8 cellular contexts compared by ENCODE assay signal in the genomic region with DNA sequence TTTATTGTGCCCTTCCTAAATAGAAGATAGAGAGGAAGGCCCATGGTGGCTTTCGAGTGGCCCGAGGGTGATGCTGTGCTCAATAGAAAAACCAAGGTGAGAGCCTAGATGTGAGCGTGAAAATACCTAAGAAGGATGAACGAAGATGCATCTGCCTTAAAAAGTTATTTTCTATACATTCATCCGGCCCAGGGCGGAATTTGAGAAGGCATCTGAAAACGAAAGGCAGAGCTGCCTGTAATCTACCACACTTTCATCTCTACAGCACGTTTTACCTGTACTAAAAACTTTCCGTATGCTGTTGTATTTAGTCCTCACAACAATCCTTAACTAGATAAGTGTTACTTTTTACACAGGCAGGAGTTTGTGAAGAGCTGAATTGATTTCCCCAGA. TPM values are rescaled to one million over a fixed set of nuclear protein-coding genes. Genes with fewer than 3 reads are reported as not detected.
DNase-seq lines count a peak whose midpoint lies in the region; ATAC-seq, FAIRE-seq and TF ChIP-seq lines count a peak whose summit lies in the region.

No MANE protein-coding gene starts in this region.

- POLR2A ChIA-PET in CD4-positive, alpha-beta T cell (lab: Charles Lee): no interaction called here

- in situ Hi-C loops in brain microvascular endothelial cell (cut with HindIII; ENCODE audit: low pct_ligation_motif_present, low sequenced_read_pairs): no loop called here

- peaks cover 50% of the 10 kb centered on the region for H3K36me3 Mint-ChIP-seq in CD4-positive, alpha-beta T cell (ENCODE audit: low read depth)
- peaks cover 15% of the 10 kb centered on the region for H3K36me3 Mint-ChIP-seq in nephron (ENCODE audit: low read depth)

- H3F3A ChIP-seq in Loucy (ENCODE audit: low read depth): no peaks in the 10 kb centered on the region

- no peak for TF ChIP-seq POLR2A in H54 (IDR thresholded peaks at IDR 0.05; ENCODE audit: low read depth, low read length)

- H3K4me1 Mint-ChIP-seq in CD4-positive, alpha-beta T cell (ENCODE audit: low read depth): peaks cover 28% of the 10 kb centered on the region
- peaks cover 36% of the 10 kb centered on the region for H3K4me1 Mint-ChIP-seq in nephron

- no peak for DNase-seq in CD4-positive, alpha-beta T cell
- no peak for DNase-seq in brain microvascular endothelial cell
- DNase-seq in DMS153 (lab: John Stamatoyannopoulos, UW): no peak
- DNase-seq in H54 (ENCODE audit: insufficient read length, low spot score): no peak

- H3K79me2 ChIP-seq in Loucy (ENCODE audit: insufficient read depth, low read length): peaks cover 73% of the 10 kb centered on the region

- no peak for FAIRE-seq in H54 (lab: Jason Lieb, UNC)

- H3K4me2 ChIP-seq in Loucy (ENCODE audit: low read depth, low read length, poor library complexity, severe bottlenecking): peak overlapping the region; percentile 80

- H2AFZ ChIP-seq in Loucy (ENCODE audit: low read length): no peak overlapping the region

- intact Hi-C loops in CD4-positive, alpha-beta T cell (cut with DNase I, micrococcal nuclease): loop anchor here in 1 of 2 experiments (5.0 kb wide), 4 partner anchors 480 to 1285 kb away; partner anchors contain the start of genes CEP152 and COPS2

- H3K4me3 Mint-ChIP-seq in CD4-positive, alpha-beta T cell: peak overlapping the region; percentile 100
- H3K4me3 Mint-ChIP-seq in nephron: peak overlapping the region; percentile 97 to 100 (median 100)

- H3K27ac Mint-ChIP-seq in CD4-positive, alpha-beta T cell: peak overlapping the region; percentile 99
- peak overlapping the region; percentile 28 to 63 (median 61) for H3K27ac Mint-ChIP-seq in nephron

- H4K20me1 ChIP-seq in Loucy (ENCODE audit: insufficient read depth, low read length, poor library complexity, severe bottlenecking): peaks cover 49% of the 10 kb centered on the region

- H3K9me3 Mint-ChIP-seq in CD4-positive, alpha-beta T cell: no peaks in the 10 kb centered on the region
- no peaks in the 10 kb centered on the region for H3K9me3 Mint-ChIP-seq in nephron

- no peaks in the 10 kb centered on the region for H3K9me2 ChIP-seq in Loucy (replicated peaks; ENCODE audit: low read depth, low read length)

- H3K4me3 ChIP-seq in Loucy (ENCODE audit: low read length, poor library complexity, severe bottlenecking): peak overlapping the region; percentile 85
- H3K4me3 ChIP-seq in brain microvascular endothelial cell (ENCODE audit: low read depth, low read length): peak overlapping the region; percentile 79

- TF ChIP-seq CTCF in CD4-positive, alpha-beta T cell (IDR thresholded peaks at IDR 0.05): no peak
- TF ChIP-seq CTCF in Loucy (conservative IDR thresholded peaks at IDR 0.05; ENCODE audit: low read length) (no peak), brain microvascular endothelial cell (IDR thresholded peaks at IDR 0.05; ENCODE audit: low read depth, low read length, missing control alignments) (no peak), nephron (IDR thresholded peaks at IDR 0.05; ENCODE audit: unreplicated experiment in 3 of 3) (no peak)

- H3K9me3 ChIP-seq in CD4-positive, alpha-beta T cell (ENCODE audit: control insufficient read depth, low read length): no peaks in the 10 kb centered on the region
- no peaks in the 10 kb centered on the region for H3K9me3 ChIP-seq in Loucy (ENCODE audit: insufficient read depth, low read depth, low read length)

- H3K27me3 Mint-ChIP-seq in CD4-positive, alpha-beta T cell: no peaks in the 10 kb centered on the region
- H3K27me3 Mint-ChIP-seq in nephron (ENCODE audit: low read depth): no peaks in the 10 kb centered on the region

- no peak overlapping the region for H3K27ac ChIP-seq in CD4-positive, alpha-beta T cell (ENCODE audit: low read depth, low read length)
- no peak overlapping the region for H3K27ac ChIP-seq in brain microvascular endothelial cell

- CTCF ChIA-PET in CD4-positive, alpha-beta T cell (lab: Charles Lee): no interaction called here

- H3K4me1 ChIP-seq in Loucy (ENCODE audit: insufficient read depth, low read length, poor library complexity, severe bottlenecking): peaks cover 44% of the 10 kb centered on the region

- ATAC-seq in CD4-positive, alpha-beta T cell (ENCODE audit: poor library complexity): no peak
- ATAC-seq in HG02852 (IDR thresholded peaks at IDR 0.05; ENCODE audit: unreplicated experiment) (no peak), HG03457 (IDR thresholded peaks at IDR 0.05; ENCODE audit: unreplicated experiment) (no peak)

- H3K27me3 ChIP-seq in CD4-positive, alpha-beta T cell (ENCODE audit: control insufficient read depth, insufficient read depth, low read length): no peaks in the 10 kb centered on the region
- H3K27me3 ChIP-seq in Loucy (ENCODE audit: insufficient read depth, low read length, poor library complexity, severe bottlenecking): no peaks in the 10 kb centered on the region
- H3K27me3 ChIP-seq in brain microvascular endothelial cell (replicated peaks): no peaks in the 10 kb centered on the region

- H3K36me3 ChIP-seq in Loucy (ENCODE audit: insufficient read depth, low read length): peaks cover 19% of the 10 kb centered on the region; the same call in 1 of the 2 replicates
- no peaks in the 10 kb centered on the region for H3K36me3 ChIP-seq in brain microvascular endothelial cell (replicated peaks)

- H3K9ac ChIP-seq in Loucy (ENCODE audit: low read depth, low read length, poor library complexity, severe bottlenecking): peak overlapping the region; percentile 94

RNA-seq across cellular contexts. Expression of gene DUT, which starts 1.4 kb away (rescaled TPM):
- total RNA-seq in CD4-positive, alpha-beta T cell: 10 to 100 TPM; 60.7 to 65.3 TPM
